9 cellular contexts compared by ENCODE assay signal in genomic region chr3:57958642-57959406, GRCh38. TPM values are rescaled to one million over a fixed set of nuclear protein-coding genes. Genes with fewer than 3 reads are reported as not detected.
DNase-seq lines count a peak whose midpoint lies in the region; ATAC-seq and TF ChIP-seq lines count a peak whose summit lies in the region.
"Had no signal": no experiment of that assay in that cellular context is flagged by ENCODE, and none has a peak within 500 bp of the region (broad histone marks: within the 10 kb centered on the region; RNA-seq: fewer than 3 reads in every experiment).

No MANE protein-coding gene starts in this region.

- 0 out of 3 replicates have a peak overlapping the region, but pooled peaks have one; percentile 42 for H2BK15ac ChIP-seq in IMR-90 (ENCODE audit: low read depth, low read length)

- 93% methylated on average over 5 of the region's 13 CpGs; no CpG with 5 or more reads in 1 of the 2 experiments for WGBS in IMR-90 (ENCODE audit: extremely low coverage in 2 of 2, insufficient read length in 1 of 2), 2 experiments

- H3K27ac Mint-ChIP-seq in CD8-positive, alpha-beta memory T cell: no peak overlapping the region
- peak overlapping the region; percentile 35 to 82 for H3K27ac Mint-ChIP-seq in effector memory CD8-positive, alpha-beta T cell
- no peak overlapping the region for H3K27ac Mint-ChIP-seq in naive thymus-derived CD4-positive, alpha-beta T cell
- no peak overlapping the region for H3K27ac Mint-ChIP-seq in WTC11

- H3K9ac ChIP-seq in IMR-90 (ENCODE audit: low read depth, low read length): no peak overlapping the region

- ATAC-seq in IMR-90 (ENCODE audit: low read depth) (no peak), WTC11 (no peak), GM21576 (IDR thresholded peaks at IDR 0.05; ENCODE audit: unreplicated experiment) (no peak)
- ATAC-seq in effector memory CD8-positive, alpha-beta T cell (replicated peaks): no peak
- ATAC-seq in naive thymus-derived CD4-positive, alpha-beta T cell: peak; percentile 44

- H3K4me3 ChIP-seq in CD8-positive, alpha-beta memory T cell (ENCODE audit: low read length): no peak overlapping the region
- no peak overlapping the region for H3K4me3 ChIP-seq in IMR-90 (ENCODE audit: insufficient read depth, low read depth, low read length)
- H3K4me3 ChIP-seq in naive thymus-derived CD4-positive, alpha-beta T cell (ENCODE audit: low read length): no peak overlapping the region

- peak overlapping the region; percentile 29; the same call in 1 of the 2 replicates for H2BK20ac ChIP-seq in IMR-90 (ENCODE audit: low read depth, low read length)

- peak overlapping the region; percentile 69 for H4K91ac ChIP-seq in IMR-90 (ENCODE audit: insufficient read depth, low read depth, low read length)

- H3K23ac ChIP-seq in IMR-90 (ENCODE audit: low read depth, low read length): no peak overlapping the region

- POLR2A ChIA-PET in CD8-positive, alpha-beta memory T cell (lab: Charles Lee): no interaction called here
- POLR2A ChIA-PET in IMR-90 (lab: Charles Lee; ENCODE audit: unreplicated experiment): no interaction called here
- POLR2A ChIA-PET in naive thymus-derived CD4-positive, alpha-beta T cell (lab: Charles Lee): no interaction called here
- POLR2A ChIA-PET in WTC11 (lab: Charles Lee): no interaction called here

- H4K5ac ChIP-seq in IMR-90 (ENCODE audit: low read depth, low read length): peak overlapping the region; percentile 28; the same call in 1 of the 2 replicates

- no peak overlapping the region for H3K4me3 Mint-ChIP-seq in CD8-positive, alpha-beta memory T cell
- H3K4me3 Mint-ChIP-seq in effector memory CD8-positive, alpha-beta T cell: no peak overlapping the region
- peak overlapping the region in 1 of 10 donors; percentile 25 for H3K4me3 Mint-ChIP-seq in naive thymus-derived CD4-positive, alpha-beta T cell
- no peak overlapping the region for H3K4me3 Mint-ChIP-seq in WTC11

- peaks cover 0 to 3% of the 10 kb centered on the region in 2 donors for H3K27me3 Mint-ChIP-seq in CD8-positive, alpha-beta memory T cell
- H3K27me3 Mint-ChIP-seq in effector memory CD8-positive, alpha-beta T cell: peaks cover 5 to 14% of the 10 kb centered on the region in 2 donors
- peaks cover 0 to 1% (median 0%) of the 10 kb centered on the region in 5 donors for H3K27me3 Mint-ChIP-seq in naive thymus-derived CD4-positive, alpha-beta T cell
- no peaks in the 10 kb centered on the region for H3K27me3 Mint-ChIP-seq in WTC11 (ENCODE audit: low read depth)

- H2AK5ac ChIP-seq in IMR-90 (ENCODE audit: low read depth, low read length): peak overlapping the region; percentile 33

- no peak overlapping the region for H2BK5ac ChIP-seq in IMR-90 (ENCODE audit: low read depth, low read length, poor library complexity, severe bottlenecking)

- CTCF ChIA-PET in CD8-positive, alpha-beta memory T cell (lab: Charles Lee): no interaction called here
- CTCF ChIA-PET in IMR-90 (lab: Yijun Ruan, JAX): interaction anchor here (0.5 kb wide), 1 partner anchor 561 kb away, joined by 3 read pairs; no protein-coding TSS in a partner anchor
- CTCF ChIA-PET in naive thymus-derived CD4-positive, alpha-beta T cell (lab: Charles Lee): no interaction called here
- CTCF ChIA-PET in WTC11 (lab: Charles Lee): interaction anchor here (1.0 kb wide), 1 partner anchor 229 kb away, joined by 3 read pairs; no protein-coding TSS in a partner anchor

- H3K18ac ChIP-seq in IMR-90 (ENCODE audit: low read depth, low read length): no peak overlapping the region

- H3K9me3 Mint-ChIP-seq in CD8-positive, alpha-beta memory T cell: peaks cover 0 to 3% (median 0%) of the 10 kb centered on the region in 5 donors
- no peaks in the 10 kb centered on the region for H3K9me3 Mint-ChIP-seq in effector memory CD8-positive, alpha-beta T cell
- peaks cover 0 to 1% (median 0%) of the 10 kb centered on the region in 11 donors for H3K9me3 Mint-ChIP-seq in naive thymus-derived CD4-positive, alpha-beta T cell
- H3K9me3 Mint-ChIP-seq in WTC11: no peaks in the 10 kb centered on the region

- H3K27me3 ChIP-seq in CD8-positive, alpha-beta memory T cell (ENCODE audit: insufficient read depth, low read length, poor library complexity, severe bottlenecking): no peaks in the 10 kb centered on the region
- no peaks in the 10 kb centered on the region for H3K27me3 ChIP-seq in IMR-90 (ENCODE audit: control insufficient read depth, insufficient read depth, low read length)
- H3K27me3 ChIP-seq in naive thymus-derived CD4-positive, alpha-beta T cell (ENCODE audit: control insufficient read depth in 2 of 2, insufficient read depth in 2 of 2, low read length in 2 of 2): no peaks in the 10 kb centered on the region

- in situ Hi-C loops in IMR-90 (cut with MboI; ENCODE audit: low sequenced_read_pairs): no loop called here

- H2AK9ac ChIP-seq in IMR-90 (replicated peaks; ENCODE audit: low read depth, low read length, poor library complexity): peak overlapping the region; percentile 57

- intact Hi-C loops in IMR-90 (cut with micrococcal nuclease): no loop called here
- intact Hi-C loops in naive thymus-derived CD4-positive, alpha-beta T cell (cut with micrococcal nuclease): no loop called here

- no peaks in the 10 kb centered on the region for H3K9me3 ChIP-seq in CD8-positive, alpha-beta memory T cell (ENCODE audit: low read length)
- no peaks in the 10 kb centered on the region for H3K9me3 ChIP-seq in IMR-90 (ENCODE audit: control insufficient read depth, insufficient read depth, low read length)
- H3K9me3 ChIP-seq in naive thymus-derived CD4-positive, alpha-beta T cell (ENCODE audit: control insufficient read depth in 2 of 3, low read length in 3 of 3): no peaks in the 10 kb centered on the region

- peaks cover 13% of the 10 kb centered on the region; the same call in 1 of the 2 replicates for H3K9me1 ChIP-seq in IMR-90 (ENCODE audit: insufficient read depth, low read length)

- H3K79me1 ChIP-seq in IMR-90 (ENCODE audit: low read depth in 1 of 2, low read length in 2 of 2): 0 out of 4 replicates have a peak, but pooled peaks cover 0 to 2% of the 10 kb centered on the region in 2 experiments

- H4K20me1 ChIP-seq in IMR-90 (ENCODE audit: insufficient read depth, low read length): no peaks in the 10 kb centered on the region

- H3K36me3 Mint-ChIP-seq in CD8-positive, alpha-beta memory T cell: no peaks in the 10 kb centered on the region
- no peaks in the 10 kb centered on the region for H3K36me3 Mint-ChIP-seq in effector memory CD8-positive, alpha-beta T cell (ENCODE audit: insufficient read depth)
- no peaks in the 10 kb centered on the region for H3K36me3 Mint-ChIP-seq in naive thymus-derived CD4-positive, alpha-beta T cell
- H3K36me3 Mint-ChIP-seq in WTC11: no peaks in the 10 kb centered on the region

- H3K56ac ChIP-seq in IMR-90 (ENCODE audit: extremely low read depth, insufficient read depth, low read length): no peak overlapping the region

- dilution Hi-C loops in IMR-90 (cut with HindIII; ENCODE audit: low sequenced_read_pairs, unreplicated experiment): no loop called here

- TF ChIP-seq RAD21 in IMR-90 (IDR thresholded peaks at IDR 0.05; ENCODE audit: low read length): no peak

- peak overlapping the region; percentile 67 for H2BK120ac ChIP-seq in IMR-90 (ENCODE audit: low read depth, low read length)

- no peaks in the 10 kb centered on the region for H3K4me1 Mint-ChIP-seq in CD8-positive, alpha-beta memory T cell
- peaks cover 0 to 6% of the 10 kb centered on the region in 2 donors for H3K4me1 Mint-ChIP-seq in effector memory CD8-positive, alpha-beta T cell (ENCODE audit: low read depth in 2 of 2)
- H3K4me1 Mint-ChIP-seq in naive thymus-derived CD4-positive, alpha-beta T cell: peaks cover 0 to 13% (median 5%) of the 10 kb centered on the region in 7 donors
- H3K4me1 Mint-ChIP-seq in WTC11: peaks cover 6% of the 10 kb centered on the region

- BruUV-seq in IMR-90 (replicated peaks; lab: Mats Ljungman, UMichigan): no TSS peak

- peak overlapping the region; percentile 19 for H3K4ac ChIP-seq in IMR-90 (ENCODE audit: low read depth, low read length)

- peak overlapping the region; percentile 48 to 58; a peak in 2 of 4 replicates for H4K8ac ChIP-seq in IMR-90 (ENCODE audit: low read depth in 2 of 2, low read length in 2 of 2)

- peak overlapping the region; percentile 43 for H3K27ac ChIP-seq in CD8-positive, alpha-beta memory T cell (ENCODE audit: low read depth, low read length)
- H3K27ac ChIP-seq in IMR-90 (ENCODE audit: insufficient read depth, low read length): no peak overlapping the region
- H3K27ac ChIP-seq in naive thymus-derived CD4-positive, alpha-beta T cell (ENCODE audit: low read depth, low read length): no peak overlapping the region

- no peak overlapping the region for H3K4me2 ChIP-seq in IMR-90 (ENCODE audit: low read depth, low read length)

- no peak for DNase-seq in CD8-positive, alpha-beta memory T cell
- DNase-seq in IMR-90 (no peak), WTC11 (ENCODE audit: low spot score) (no peak), HPDE6-E6E7 (ENCODE audit: extremely low spot score) (no peak)
- DNase-seq in effector memory CD8-positive, alpha-beta T cell: no peak
- no peak for DNase-seq in naive thymus-derived CD4-positive, alpha-beta T cell
- DNase-seq in activated CD4-positive, CD25-positive, alpha-beta regulatory T cell (lab: John Stamatoyannopoulos, UW): no peak
- DNase-seq: SHP77 treated with DMSO at 0.1 percent for 48 hours had no signal

- H3K36me3 ChIP-seq in CD8-positive, alpha-beta memory T cell (ENCODE audit: insufficient read depth, low read length): no peaks in the 10 kb centered on the region
- H3K36me3 ChIP-seq in IMR-90 (ENCODE audit: control insufficient read depth, insufficient read depth, low read length): no peaks in the 10 kb centered on the region
- no peaks in the 10 kb centered on the region for H3K36me3 ChIP-seq in naive thymus-derived CD4-positive, alpha-beta T cell (ENCODE audit: control insufficient read depth in 2 of 3, insufficient read depth in 3 of 3, low read length in 3 of 3)

- TF ChIP-seq CTCF in IMR-90 (conservative IDR thresholded peaks at IDR 0.05; ENCODE audit: low read depth, low read length): no peak
- no peak for TF ChIP-seq CTCF in WTC11 (IDR thresholded peaks at IDR 0.05)

- H3K14ac ChIP-seq in IMR-90 (replicated peaks; ENCODE audit: low read depth, low read length): no peak overlapping the region

- no peak for TF ChIP-seq POLR2A in IMR-90 (IDR thresholded peaks at IDR 0.05; ENCODE audit: low read depth, low read length)

- no peaks in the 10 kb centered on the region for H3K4me1 ChIP-seq in CD8-positive, alpha-beta memory T cell (ENCODE audit: insufficient read depth, low read length)
- peaks cover 3% of the 10 kb centered on the region for H3K4me1 ChIP-seq in IMR-90 (ENCODE audit: control insufficient read depth, insufficient read depth, low read length)
- H3K4me1 ChIP-seq in naive thymus-derived CD4-positive, alpha-beta T cell (ENCODE audit: control insufficient read depth in 2 of 2, insufficient read depth in 2 of 2, low read length in 2 of 2): no peaks in the 10 kb centered on the region

- H2AFZ ChIP-seq in IMR-90 (replicated peaks; ENCODE audit: low read length, poor library complexity): peak overlapping the region; percentile 4

RNA-seq across cellular contexts. Expression of gene FLNB, which starts 49.4 kb away (rescaled TPM):
- total RNA-seq in CD8-positive, alpha-beta memory T cell: 10 to 100 TPM; 11.5 to 12.8 TPM
- 12.2 TPM for polyA plus RNA-seq in CD8-positive, alpha-beta memory T cell
- 124 and 136 TPM in 2 replicates for total RNA-seq in IMR-90 (2012; rRNA removed)
- polyA plus RNA-seq in IMR-90 (2012; rRNA removed): 78.0 and 81.4 TPM in 2 replicates
- polyA plus RNA-seq in IMR-90 (2012; cell fraction: cytosol; rRNA removed): 22.2 and 37.9 TPM in 2 replicates
- 338 and 411 TPM in 2 replicates for polyA plus RNA-seq in IMR-90 (2012; cell fraction: nucleus; rRNA removed; ENCODE audit: low replicate concordance)
- total RNA-seq in naive thymus-derived CD4-positive, alpha-beta T cell: 10 to 100 TPM; 39.3 to 66.7 (median 64.9) TPM
- polyA plus RNA-seq in naive thymus-derived CD4-positive, alpha-beta T cell: 10 to 100 TPM; 15.7 to 42.2 TPM
- 107 to 127 TPM (median 107 TPM) in 3 replicates for total RNA-seq in WTC11 (2021)

Comparison
In these comparisons a context has a peak if more than half of its experiments do, and no peak if none do; other contexts are left out.
1. H3K27ac Mint-ChIP-seq: peak in effector memory CD8-positive, alpha-beta T cell (2 of 2); none in CD8-positive, alpha-beta memory T cell (0 of 8), naive thymus-derived CD4-positive, alpha-beta T cell (0 of 9) and WTC11 (single experiment).
2. CTCF ChIA-PET loops: an anchor here in IMR-90 (0.5 kb wide) and WTC11 (1.0 kb wide); none called in CD8-positive, alpha-beta memory T cell and naive thymus-derived CD4-positive, alpha-beta T cell.